ENCODE assay signal across 8 cellular contexts in genomic region chr1:248857749-248858095, GRCh38. TPM values are rescaled to one million over a fixed set of nuclear protein-coding genes. Genes with fewer than 3 reads are reported as not detected.
DNase-seq lines count a peak whose midpoint lies in the region; ATAC-seq and TF ChIP-seq lines count a peak whose summit lies in the region.

No MANE protein-coding gene starts in this region.

- peaks cover 26% of the 10 kb centered on the region for H3K4me1 Mint-ChIP-seq in activated T-cell treated with anti-CD3 and anti-CD28 coated beads, Interleukin-2, amount 50 U/mL, for 24 hours (ENCODE audit: low read depth)
- H3K4me1 Mint-ChIP-seq in activated T-helper 17 cell treated with anti-CD3 and anti-CD28 coated beads, Interleukin-2, amount 50 U/mL, for 72 hours = peaks cover 41% of the 10 kb centered on the region

- H3K4me3 ChIP-seq in kidney epithelial cell (ENCODE audit: low read depth, low read length) (peak overlapping the region; percentile 55), thyroid gland (replicated peaks in 1 of 3) (peak overlapping the region in 1 of 3 donors; percentile 33)

- no peaks in the 10 kb centered on the region for H3K9me3 ChIP-seq in thyroid gland

- no peak for TF ChIP-seq CTCF in kidney epithelial cell (IDR thresholded peaks at IDR 0.05; ENCODE audit: insufficient read depth, low read length, poor library complexity, severe bottlenecking)
- TF ChIP-seq CTCF in thyroid gland (IDR thresholded peaks at IDR 0.05) = no peak
- no peak for TF ChIP-seq CTCF in GM13976 (IDR thresholded peaks at IDR 0.05; ENCODE audit: borderline replicate concordance, control extremely low read depth, extremely low read depth, insufficient read depth, missing control alignments)

- no peaks in the 10 kb centered on the region for H3K9me3 Mint-ChIP-seq in activated T-cell treated with anti-CD3 and anti-CD28 coated beads, Interleukin-2, amount 50 U/mL, for 24 hours
- H3K9me3 Mint-ChIP-seq in activated T-helper 17 cell treated with anti-CD3 and anti-CD28 coated beads, Interleukin-2, amount 50 U/mL, for 72 hours = no peaks in the 10 kb centered on the region

- H3K27me3 Mint-ChIP-seq in activated T-cell treated with anti-CD3 and anti-CD28 coated beads, Interleukin-2, amount 50 U/mL, for 24 hours = no peaks in the 10 kb centered on the region
- H3K27me3 Mint-ChIP-seq in activated T-helper 17 cell treated with anti-CD3 and anti-CD28 coated beads, Interleukin-2, amount 50 U/mL, for 72 hours = no peaks in the 10 kb centered on the region

- peak overlapping the region; percentile 49 to 88 (median 78) for H3K27ac ChIP-seq in thyroid gland

- H3K36me3 Mint-ChIP-seq in activated T-cell treated with anti-CD3 and anti-CD28 coated beads, Interleukin-2, amount 50 U/mL, for 24 hours (ENCODE audit: low read depth) = peaks cover 5% of the 10 kb centered on the region
- peaks cover 8% of the 10 kb centered on the region for H3K36me3 Mint-ChIP-seq in activated T-helper 17 cell treated with anti-CD3 and anti-CD28 coated beads, Interleukin-2, amount 50 U/mL, for 72 hours (ENCODE audit: low read depth)

- no peak for ATAC-seq in activated T-helper 17 cell treated with anti-CD3 and anti-CD28 coated beads, Interleukin-2, amount 50 U/mL, for 72 hours (replicated peaks)
- no peak for ATAC-seq in GM19463 (IDR thresholded peaks at IDR 0.05; ENCODE audit: unreplicated experiment)

- no peak for TF ChIP-seq POLR2A in thyroid gland (IDR thresholded peaks at IDR 0.05)

- in situ Hi-C loops in GM13976 (cut with MboI; ENCODE audit: low sequenced_read_pairs, unreplicated experiment) = no loop called here

- peaks cover 2% of the 10 kb centered on the region for H3K36me3 ChIP-seq in kidney epithelial cell (ENCODE audit: control insufficient read depth, insufficient read depth, low read length)
- H3K36me3 ChIP-seq in thyroid gland = no peaks in the 10 kb centered on the region

- 0 to 3% methylated on average over 2 to 4 of the region's 4 CpGs for whole genome bisulfite sequencing in thyroid gland, 2 donors

- H3K4me1 ChIP-seq in thyroid gland = peaks cover 15 to 22% of the 10 kb centered on the region in 2 donors

- no peaks in the 10 kb centered on the region for H3K27me3 ChIP-seq in kidney epithelial cell (ENCODE audit: control insufficient read depth, insufficient read depth, low read length)
- no peaks in the 10 kb centered on the region for H3K27me3 ChIP-seq in thyroid gland

- H3K4me3 Mint-ChIP-seq in activated T-cell treated with anti-CD3 and anti-CD28 coated beads, Interleukin-2, amount 50 U/mL, for 24 hours = peak overlapping the region; percentile 94
- peak overlapping the region; percentile 98 for H3K4me3 Mint-ChIP-seq in activated T-helper 17 cell treated with anti-CD3 and anti-CD28 coated beads, Interleukin-2, amount 50 U/mL, for 72 hours

- DNase-seq in activated T-cell treated with anti-CD3 and anti-CD28 coated beads, Interleukin-2, amount 50 U/mL, for 24 hours = no peak
- DNase-seq in activated T-cell treated with anti-CD3 and anti-CD28 coated beads, Interleukin-2, amount 50 U/mL, for 48 hours = no peak
- DNase-seq in kidney epithelial cell (ENCODE audit: low read depth) (no peak), thyroid gland (no peak), HuH-7 (ENCODE audit: low spot score) (no peak), GM13976 (ENCODE audit: low spot score) (no peak)

- intact Hi-C loops in thyroid gland (cut with DNase I) = no loop called here

- peak overlapping the region; percentile 97 for H3K27ac Mint-ChIP-seq in activated T-cell treated with anti-CD3 and anti-CD28 coated beads, Interleukin-2, amount 50 U/mL, for 24 hours
- peak overlapping the region; percentile 98 for H3K27ac Mint-ChIP-seq in activated T-helper 17 cell treated with anti-CD3 and anti-CD28 coated beads, Interleukin-2, amount 50 U/mL, for 72 hours

RNA-seq across cellular contexts. Expression of gene ZNF692, which starts 1.2 kb away (rescaled TPM):
- 100 to 1,000 TPM; 103 to 108 TPM for total RNA-seq in activated T-helper 17 cell treated with anti-CD3 and anti-CD28 coated beads, Interleukin-2, amount 50 U/mL, for 72 hours
- total RNA-seq in kidney epithelial cell (20.4 and 32.0 TPM in 2 replicates), thyroid gland (10 to 100 TPM; 17.2 to 59.7 (median 34.1) TPM)

RNA-seq across cellular contexts. Expression of gene ZNF672, which starts 19.7 kb away (rescaled TPM):
- total RNA-seq in activated T-helper 17 cell treated with anti-CD3 and anti-CD28 coated beads, Interleukin-2, amount 50 U/mL, for 72 hours = 10 to 100 TPM; 36.1 to 38.8 TPM
- 28.7 and 33.8 TPM in 2 replicates for total RNA-seq in kidney epithelial cell
- total RNA-seq in thyroid gland = 10 to 100 TPM; 43.5 to 82.2 (median 53.7) TPM

RNA-seq across cellular contexts. Expression of gene SH3BP5L, which starts 32.0 kb away (rescaled TPM):
- 10 to 100 TPM; 21.0 to 25.6 TPM for total RNA-seq in activated T-helper 17 cell treated with anti-CD3 and anti-CD28 coated beads, Interleukin-2, amount 50 U/mL, for 72 hours
- 36.1 and 38.3 TPM in 2 replicates for total RNA-seq in kidney epithelial cell
- 10 to 100 TPM; 25.2 to 32.0 (median 30.0) TPM for total RNA-seq in thyroid gland

RNA-seq across cellular contexts. Expression of gene PGBD2, which starts 48.3 kb away (rescaled TPM):
- 1 to 10 TPM; 6.4 to 6.9 TPM for total RNA-seq in activated T-helper 17 cell treated with anti-CD3 and anti-CD28 coated beads, Interleukin-2, amount 50 U/mL, for 72 hours
- total RNA-seq in kidney epithelial cell (6.8 and 8.2 TPM in 2 replicates), thyroid gland (10 to 100 TPM; 10.0 to 20.3 (median 14.4) TPM)
